Comparison of ENCODE assay signal across 4 cellular contexts in the genomic region with DNA sequence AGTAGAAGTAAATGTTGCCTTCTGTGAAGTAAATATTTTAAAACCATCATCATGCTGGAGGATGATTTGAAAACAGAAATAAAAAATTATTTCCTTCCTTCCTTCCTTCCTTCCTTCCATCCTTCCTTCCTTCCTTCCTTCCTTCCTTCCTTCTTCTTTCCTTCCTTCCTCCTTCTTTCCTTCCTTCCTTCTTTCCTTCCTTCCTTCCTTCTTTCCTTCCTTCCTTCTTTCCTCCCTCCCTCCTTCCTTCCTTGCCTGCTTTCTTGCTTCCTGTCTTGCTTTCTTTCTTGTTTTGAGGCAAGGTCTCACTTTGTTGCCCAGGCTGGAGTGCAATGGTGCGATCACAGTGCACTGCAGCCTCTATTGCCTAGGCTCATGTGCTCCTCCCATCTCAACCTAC.
DNase-seq lines count a peak whose midpoint lies in the region; TF ChIP-seq lines count a peak whose summit lies in the region.
"Not testable (repeated sequence)": the region's sequence is repeated elsewhere in the genome, so short reads cannot be mapped to it uniquely, and the experiment has no call there.

No MANE protein-coding gene starts in this region.

- H3K27me3 ChIP-seq in A673 (replicated peaks; ENCODE audit: insufficient read depth, low read depth, low read length, poor library complexity); BLaER1: not testable (repeated sequence)

- H3K4me1 ChIP-seq in A673 (ENCODE audit: insufficient read depth, low read length, poor library complexity, severe bottlenecking): peaks cover 57% of the 10 kb centered on the region
- not testable (repeated sequence) for H3K4me1 ChIP-seq in BLaER1; HEK293 (ENCODE audit: control insufficient read depth, insufficient read depth, low read length)

- not testable (repeated sequence) for BruUV-seq in A673 (replicated peaks; lab: Mats Ljungman, UMichigan)

- H3K9me3 ChIP-seq in A673 (ENCODE audit: low read depth, low read length, poor library complexity, severe bottlenecking); BLaER1; HEK293 (ENCODE audit: control insufficient read depth, insufficient read depth, low read depth, low read length); SK-N-MC (ENCODE audit: low read depth, low read length): not testable (repeated sequence)

- TF ChIP-seq CTCF in A673 (conservative IDR thresholded peaks at IDR 0.05; ENCODE audit: low read depth, low read length); HEK293 (tag by site-specific recombination; IDR thresholded peaks at IDR 0.05): not testable (repeated sequence)

- not testable (repeated sequence) for H4K20me1 ChIP-seq in BLaER1

- peak; percentile 58 for DNase-seq in A673 (ENCODE audit: low spot score)
- DNase-seq in SK-N-MC (ENCODE audit: low read depth, low spot score): peak; percentile 37

- H3K9ac ChIP-seq in BLaER1: not testable (repeated sequence)
- peak overlapping the region; percentile 46 for H3K9ac ChIP-seq in SK-N-MC (ENCODE audit: insufficient read length)

- 0 out of 2 replicates have a peak overlapping the region, but pooled peaks have one; percentile 4 for H3K4me2 ChIP-seq in BLaER1

- POLR2A ChIA-PET in A673 (lab: Charles Lee; ENCODE audit: low non-redundant PET); HEK293 (lab: Yijun Ruan, JAX): not testable (repeated sequence)

- H3K27ac ChIP-seq in A673 (ENCODE audit: low read depth, low read length, poor library complexity, severe bottlenecking): peak overlapping the region; percentile 85
- not testable (repeated sequence) for H3K27ac ChIP-seq in BLaER1; HEK293 (ENCODE audit: extremely low read depth, low read depth, low read length)
- peak overlapping the region; percentile 97 for H3K27ac ChIP-seq in SK-N-MC

- not testable (repeated sequence) for H3K36me3 ChIP-seq in A673 (ENCODE audit: insufficient read depth, low read length, poor library complexity, severe bottlenecking); BLaER1; HEK293 (ENCODE audit: control insufficient read depth in 2 of 2, insufficient read depth in 1 of 2, low read length in 2 of 2); SK-N-MC (ENCODE audit: insufficient read depth, low read length)

- not testable (repeated sequence) for H3K4me3 ChIP-seq in A673 (ENCODE audit: low read depth, low read length, poor library complexity, severe bottlenecking); BLaER1; HEK293 (ENCODE audit: low read depth, low read length)
- H3K4me3 ChIP-seq in SK-N-MC: peak overlapping the region; percentile 62

- CTCF ChIA-PET in A673 (lab: Charles Lee): not testable (repeated sequence)
- CTCF ChIA-PET in HEK293 (lab: Yijun Ruan, JAX): interaction anchor here (0.7 kb wide), 1 partner anchor 68 kb away, joined by 7 read pairs; no protein-coding TSS in a partner anchor

- intact Hi-C loops in A673 (cut with micrococcal nuclease; ENCODE audit: unreplicated experiment): loop anchor here (5.0 kb wide), 3 partner anchors 121 to 1369 kb away; no protein-coding TSS in a partner anchor

TF ChIP-seq in HEK293, 187 proteins besides CTCF, POLR2A, EP300 and RAD21:
- peak; percentile 91 for TF ChIP-seq ZNF366 (tag by site-specific recombination; conservative IDR thresholded peaks at IDR 0.05)
